ENCODE assay signal across 15 cellular contexts in the genomic region with DNA sequence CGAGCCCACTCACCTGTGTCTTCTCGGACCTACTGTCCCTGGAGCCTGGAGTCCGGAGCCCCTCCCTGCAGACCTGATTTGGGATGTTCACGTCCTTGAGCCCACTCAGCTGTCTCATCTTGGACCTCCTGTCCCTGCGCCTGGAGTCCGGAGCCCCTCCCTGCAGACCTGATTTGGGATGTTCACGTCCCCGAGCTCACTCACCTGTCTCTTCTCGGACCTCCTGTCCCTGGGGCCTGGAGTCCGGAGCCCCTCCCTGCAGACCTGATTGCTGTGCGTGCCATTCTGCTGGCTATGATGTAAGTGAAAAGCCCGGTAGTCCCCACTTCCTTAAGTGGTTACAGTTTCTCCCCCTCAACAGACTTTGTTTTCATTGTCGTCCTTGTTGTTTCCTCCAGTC.
"Had no signal": no experiment of that assay in that cellular context is flagged by ENCODE, and none has a peak within 500 bp of the region (broad histone marks: within the 10 kb centered on the region; RNA-seq: fewer than 3 reads in every experiment).

No MANE protein-coding gene starts in this region.

- H3K9ac ChIP-seq: SK-N-SH had no signal

- H3K4me2 ChIP-seq: SK-N-SH had no signal

- H3K9me3 ChIP-seq: SK-N-SH, thyroid gland had no signal

- DNase-seq: activated CD4-positive, alpha-beta T cell treated with anti-CD3 and anti-CD28 coated beads for 4 hours; activated naive CD4-positive, alpha-beta T cell treated with anti-CD3 and anti-CD28 coated beads for 36 hours; caudate nucleus; foreskin melanocyte; glutamatergic neuron; hippocampal formation; nephron progenitor cell; SK-N-SH; stimulated activated CD4-positive, alpha-beta T cell treated with anti-CD3 and anti-CD28 coated beads, Interleukin-4, amount 100 ng/mL, for 1 hour; thyroid gland had no signal

- ATAC-seq: activated T-helper 17 cell treated with anti-CD3 and anti-CD28 coated beads, Interleukin-2, amount 50 U/mL, for 72 hours; left lung; stimulated activated effector memory CD8-positive, alpha-beta T cell treated with anti-CD3 and anti-CD28 coated beads, Interleukin-12 subunit alpha, Interleukin-12 subunit beta, amount 100 ng/mL, for 72 hours; WTC11 had no signal

- H3K27me3 ChIP-seq: thyroid gland had no signal

- H3K27ac ChIP-seq: left lung, stomach, thyroid gland had no signal

- H3K36me3 ChIP-seq: left lung, stomach, thyroid gland had no signal

- H3K4me3 ChIP-seq: left lung, stomach, thyroid gland had no signal

- H3K4me1 ChIP-seq: left lung, stomach, thyroid gland had no signal
